21 cellular contexts compared by ENCODE assay signal in the genomic region with DNA sequence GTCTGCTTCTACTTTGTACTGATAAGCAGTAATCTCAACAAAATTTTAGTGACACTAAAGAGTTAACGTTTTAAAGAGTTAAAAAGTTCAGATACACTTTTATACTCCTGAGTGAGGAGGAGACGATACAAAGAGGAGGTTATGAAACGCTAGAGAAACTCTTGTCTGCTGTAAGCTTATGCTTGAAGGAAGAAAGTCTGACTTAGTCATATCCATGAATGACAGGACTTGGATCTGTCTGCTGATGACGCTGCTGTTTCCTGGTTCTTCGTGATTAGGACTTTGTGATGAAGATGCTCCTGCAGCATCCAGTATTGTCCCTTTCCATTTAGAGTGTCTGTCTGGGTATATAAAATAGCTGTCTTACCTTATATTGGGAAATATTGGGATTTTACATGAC. TPM values are rescaled to one million over a fixed set of nuclear protein-coding genes. Genes with fewer than 3 reads are reported as not detected.
DNase-seq lines count a peak whose midpoint lies in the region; ATAC-seq and TF ChIP-seq lines count a peak whose summit lies in the region.
"Had no signal": no experiment of that assay in that cellular context is flagged by ENCODE, and none has a peak within 500 bp of the region (broad histone marks: within the 10 kb centered on the region; RNA-seq: fewer than 3 reads in every experiment).

No MANE protein-coding gene starts in this region.

- H3K27ac Mint-ChIP-seq in HFFc6 = peak overlapping the region; percentile 8; the same call in 1 of the 2 replicates
- H3K27ac Mint-ChIP-seq in osteocyte (ENCODE audit: unreplicated experiment) = no peak overlapping the region
- H3K27ac Mint-ChIP-seq: B cell; stimulated activated effector memory CD8-positive, alpha-beta T cell treated with anti-CD3 and anti-CD28 coated beads, Interleukin-12 subunit alpha, Interleukin-12 subunit beta, amount 100 ng/mL, for 72 hours had no signal

- DNase-seq in HFFc6 = no peak
- DNase-seq in NCI-H226 = peak; percentile 43
- DNase-seq in dorsolateral prefrontal cortex = no peak
- peak; percentile 42 for DNase-seq in renal cortical epithelial cell (ENCODE audit: low read depth)
- no peak for DNase-seq in osteocyte (ENCODE audit: extremely low spot score, unreplicated experiment)
- DNase-seq in NCI-H2081 (lab: John Stamatoyannopoulos, UW) = no peak
- DNase-seq in left lobe of liver (ENCODE audit: low spot score) = no peak
- DNase-seq: activated T-cell treated with anti-CD3 and anti-CD28 coated beads, Interleukin-2, amount 50 U/mL, for 48 hours; COR-L47; EL; left lung; NCI-H1105 treated with DMSO at 0.1 percent for 48 hours; NCI-H69; right cardiac atrium; SIG-M5; T-helper 1 cell had no signal

- peaks cover 53% of the 10 kb centered on the region for H3K36me3 Mint-ChIP-seq in HFFc6 (ENCODE audit: low read depth)
- peaks cover 36% of the 10 kb centered on the region for H3K36me3 Mint-ChIP-seq in osteocyte (ENCODE audit: unreplicated experiment)
- H3K36me3 Mint-ChIP-seq: stimulated activated effector memory CD8-positive, alpha-beta T cell treated with anti-CD3 and anti-CD28 coated beads, Interleukin-12 subunit alpha, Interleukin-12 subunit beta, amount 100 ng/mL, for 72 hours had no signal

- TF ChIP-seq CTCF in HFFc6 (IDR thresholded peaks at IDR 0.05) (no peak), dorsolateral prefrontal cortex (IDR thresholded peaks at IDR 0.05 in 54 of 56, conservative IDR thresholded peaks at IDR 0.05 in 2 of 56; ENCODE audit: low read depth in 1 of 56, partially characterized antibody in 56 of 56) (no peak), osteocyte (IDR thresholded peaks at IDR 0.05) (no peak)

- H3K27me3 ChIP-seq in dorsolateral prefrontal cortex = no peaks in the 10 kb centered on the region
- H3K27me3 ChIP-seq: left lung, tibial nerve had no signal

- no peak for ATAC-seq in left lobe of liver
- ATAC-seq: left lung; right cardiac atrium; stimulated activated effector memory CD8-positive, alpha-beta T cell treated with anti-CD3 and anti-CD28 coated beads, Interleukin-12 subunit alpha, Interleukin-12 subunit beta, amount 100 ng/mL, for 72 hours had no signal

- H3K4me3 Mint-ChIP-seq in HFFc6 = no peak overlapping the region
- H3K4me3 Mint-ChIP-seq in osteocyte (ENCODE audit: unreplicated experiment) = no peak overlapping the region
- H3K4me3 Mint-ChIP-seq: activated naive CD8-positive, alpha-beta T cell; B cell; stimulated activated effector memory CD8-positive, alpha-beta T cell treated with anti-CD3 and anti-CD28 coated beads, Interleukin-12 subunit alpha, Interleukin-12 subunit beta, amount 100 ng/mL, for 72 hours had no signal

- H3K9me3 Mint-ChIP-seq in HFFc6 (no peaks in the 10 kb centered on the region), osteocyte (ENCODE audit: unreplicated experiment) (peaks cover 10% of the 10 kb centered on the region)
- H3K9me3 Mint-ChIP-seq: stimulated activated effector memory CD8-positive, alpha-beta T cell treated with anti-CD3 and anti-CD28 coated beads, Interleukin-12 subunit alpha, Interleukin-12 subunit beta, amount 100 ng/mL, for 72 hours had no signal

- peak overlapping the region in 1 of 59 donors; percentile 22 for H3K4me3 ChIP-seq in dorsolateral prefrontal cortex
- H3K4me3 ChIP-seq: left lung, tibial nerve had no signal

- intact Hi-C loops in dorsolateral prefrontal cortex (cut with DNase I) = no loop called here

- H3K4me1 Mint-ChIP-seq in HFFc6 (ENCODE audit: low read depth) (peaks cover 74% of the 10 kb centered on the region), osteocyte (ENCODE audit: unreplicated experiment) (peaks cover 52% of the 10 kb centered on the region)

- no peaks in the 10 kb centered on the region; the same call in 1 of the 2 replicates for H3K27me3 Mint-ChIP-seq in HFFc6 (ENCODE audit: insufficient read depth)
- no peaks in the 10 kb centered on the region for H3K27me3 Mint-ChIP-seq in osteocyte (ENCODE audit: unreplicated experiment)
- H3K27me3 Mint-ChIP-seq: activated naive CD8-positive, alpha-beta T cell; B cell had no signal

- H3K27ac ChIP-seq in dorsolateral prefrontal cortex = peak overlapping the region in 41 of 59 donors; percentile 1 to 78 (median 47)
- H3K27ac ChIP-seq: KMS-11, left lung, tibial nerve had no signal

RNA-seq across cellular contexts. Expression of a gene that starts 15.8 kb away (rescaled TPM):
- 100 to 1,000 TPM; 106 to 200 (median 149) TPM for total RNA-seq in HFFc6 (2021; fragmentation: NEBNext Ultra II Directional; extraction: Animal tissue kit (Norgen Biotek cat#: 25700))
- total RNA-seq in dorsolateral prefrontal cortex (100 to 1,000 TPM in 76 of 120 experiments, 10 to 100 TPM in 44; 63.4 to 217 (median 109) TPM), renal cortical epithelial cell (34.7 and 87.6 TPM in 2 replicates), osteocyte (164 and 170 TPM in 2 replicates), left lobe of liver (29.8 TPM)

Comparison
In these comparisons a context has a peak if more than half of its experiments do, and no peak if none do; other contexts are left out.
1. DNase-seq: peak in NCI-H226 (single experiment) and renal cortical epithelial cell (single experiment); none in HFFc6 (single experiment), dorsolateral prefrontal cortex (0 of 10), osteocyte (single experiment), NCI-H2081 (0 of 2) and left lobe of liver (single experiment).